7 cellular contexts compared by ENCODE assay signal in the genomic region with DNA sequence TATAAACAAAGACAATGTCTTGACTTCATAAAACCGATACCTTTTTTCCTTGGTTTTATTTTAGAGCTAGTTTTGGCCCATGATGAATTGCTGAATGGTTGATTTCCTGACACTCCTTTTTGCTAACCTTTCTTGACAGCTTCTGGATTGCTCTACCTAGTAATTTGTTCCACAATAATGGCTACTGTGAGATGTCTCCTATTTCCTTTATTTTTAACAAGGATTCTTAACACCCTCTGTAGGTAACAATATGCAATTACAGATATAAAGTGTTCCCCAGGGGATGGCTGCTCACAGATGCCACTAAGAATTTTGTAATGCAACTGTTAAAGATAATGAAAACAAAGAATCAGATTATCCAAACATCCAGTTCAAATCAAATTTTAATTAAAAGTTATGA.
DNase-seq lines count a peak whose midpoint lies in the region; ATAC-seq, FAIRE-seq and TF ChIP-seq lines count a peak whose summit lies in the region.

No MANE protein-coding gene starts in this region.

- no peak for TF ChIP-seq POLR2A in K562 (conservative IDR thresholded peaks at IDR 0.05)

- no peak overlapping the region for H3K4me2 ChIP-seq in K562 (ENCODE audit: insufficient read depth, low read length)

- H3K4me1 ChIP-seq in K562 (replicated peaks in 1 of 2; ENCODE audit: control insufficient read depth in 2 of 2, insufficient read depth in 2 of 2, low read length in 2 of 2) (no peaks in the 10 kb centered on the region), left lung (no peaks in the 10 kb centered on the region)

- no peak for TF ChIP-seq EP300 in K562 (IDR thresholded peaks at IDR 0.05; ENCODE audit: low read length)

- TF ChIP-seq RAD21 in K562 (CRISPR knock-in tag; conservative IDR thresholded peaks at IDR 0.05 in 1 of 2, IDR thresholded peaks at IDR 0.05 in 1 of 2) = peak; percentile 68 to 79

- BruUV-seq in K562 (replicated peaks; lab: Mats Ljungman, UMichigan) = no TSS peak

- POLR2A ChIA-PET in K562 (lab: Yijun Ruan, JAX) = no interaction called here

- H4K20me1 ChIP-seq in K562 (replicated peaks; ENCODE audit: control insufficient read depth, insufficient read depth, low read length) = no peaks in the 10 kb centered on the region

- in situ Hi-C loops in K562 (cut with MboI) = loop anchor here (10.0 kb wide), 1 partner anchor 237 kb away; no protein-coding TSS in a partner anchor

- H3K4me3 ChIP-seq in GM06990 (replicated peaks; ENCODE audit: low read depth, low read length) = no peak overlapping the region
- H3K4me3 ChIP-seq in K562 = no peak overlapping the region
- H3K4me3 ChIP-seq in left lung = no peak overlapping the region
- H3K4me3 ChIP-seq in MG63 = no peak overlapping the region

- no peak overlapping the region for H3K27ac ChIP-seq in K562 (ENCODE audit: extremely low read depth, low read depth, low read length)
- no peak overlapping the region for H3K27ac ChIP-seq in left lung

- no peak overlapping the region for H3K9ac ChIP-seq in K562 (ENCODE audit: insufficient read depth in 1 of 2, low read depth in 2 of 2, low read length in 2 of 2)

- CTCF ChIA-PET in K562 (lab: Yijun Ruan, JAX; ENCODE audit: low intra/inter-chr PET ratio) = interaction anchor here (0.9 to 1.8 kb wide), 3 partner anchors 246 to 511 kb away, joined by 3 to 10 read pairs (median 3); no protein-coding TSS in a partner anchor

- FAIRE-seq in K562 (lab: Jason Lieb, UNC) = peak; percentile 61

- H3K36me3 ChIP-seq in GM06990 (ENCODE audit: control insufficient read depth, insufficient read depth, low read length) = no peaks in the 10 kb centered on the region
- no peaks in the 10 kb centered on the region for H3K36me3 ChIP-seq in K562 (ENCODE audit: control insufficient read depth, insufficient read depth, low read length)
- H3K36me3 ChIP-seq in left lung = no peaks in the 10 kb centered on the region
- H3K36me3 ChIP-seq in MG63 = no peaks in the 10 kb centered on the region

- H3K27me3 ChIP-seq in GM06990 (replicated peaks; ENCODE audit: control insufficient read depth, insufficient read depth, low read length) (no peaks in the 10 kb centered on the region; the same call in 1 of the 2 replicates), K562 (ENCODE audit: control insufficient read depth in 2 of 2, insufficient read depth in 2 of 2, low read length in 2 of 2) (peaks cover 2 to 6% of the 10 kb centered on the region in 2 experiments; a peak in 3 of 5 replicates), left lung (peaks cover 0 to 13% of the 10 kb centered on the region in 2 donors), MG63 (peaks cover 8% of the 10 kb centered on the region; the same call in 1 of the 2 replicates)

- H3K79me2 ChIP-seq in K562 (ENCODE audit: control insufficient read depth, insufficient read depth, low read length) = no peaks in the 10 kb centered on the region

- 12% methylated on average over 1 of the region's 1 CpG for WGBS in K562 (ENCODE audit: insufficient coverage, low coverage, missing lambda C conversion rate)

- H2AFZ ChIP-seq in K562 (ENCODE audit: low read depth, low read length) = no peak overlapping the region

- intact Hi-C loops in K562 (cut with micrococcal nuclease) (loop anchor here (1.0 to 5.0 kb wide), 5 partner anchors 80 to 510 kb away; no protein-coding TSS in a partner anchor), left lung (cut with DNase I) (no loop called here)

- TF ChIP-seq CTCF in GM06990 (IDR thresholded peaks at IDR 0.05; ENCODE audit: insufficient read depth, low read length, poor library complexity, severe bottlenecking) (peak; percentile 27), K562 (IDR thresholded peaks at IDR 0.05 in 2 of 3, conservative IDR thresholded peaks at IDR 0.05 in 1 of 3; ENCODE audit: insufficient read depth in 2 of 3, low read depth in 1 of 3, low read length in 3 of 3) (peak; percentile 35 to 73 (median 59); a peak in 4 of 6 replicates), left lung (IDR thresholded peaks at IDR 0.05) (peak; percentile 42)

- H3K9me1 ChIP-seq in K562 (ENCODE audit: control insufficient read depth, insufficient read depth, low read length) = no peaks in the 10 kb centered on the region

- H3K9me3 ChIP-seq in K562 (replicated peaks; ENCODE audit: control insufficient read depth, insufficient read depth, low read depth, low read length) = no peaks in the 10 kb centered on the region
- H3K9me3 ChIP-seq in left lung = no peaks in the 10 kb centered on the region
- no peaks in the 10 kb centered on the region for H3K9me3 ChIP-seq in MG63

- peak; percentile 48 for ATAC-seq in HG03060 (IDR thresholded peaks at IDR 0.05; ENCODE audit: low read depth, unreplicated experiment)
- peak; percentile 94 for ATAC-seq in K562
- peak; percentile 69 for ATAC-seq in left lung
- no peak for ATAC-seq in HG02840 (IDR thresholded peaks at IDR 0.05; ENCODE audit: low FRiP score, unreplicated experiment)

- peak; percentile 14 for DNase-seq in GM06990 (ENCODE audit: extremely low read depth, insufficient read length)
- peak; percentile 24 for DNase-seq in NCI-H2196 (lab: John Stamatoyannopoulos, UW; ENCODE audit: unreplicated experiment)
- peak; percentile 17 to 63 (median 21) for DNase-seq in K562 (ENCODE audit: extremely low read depth in 1 of 4, low spot score in 3 of 4)
- DNase-seq in left lung = no peak
- DNase-seq in MG63 = no peak

TF ChIP-seq in K562, 482 proteins besides CTCF, POLR2A, EP300 and RAD21 (continues in another document):
- no peak for TF ChIP-seq KDM5B (IDR thresholded peaks at IDR 0.05; ENCODE audit: insufficient replicate concordance, low read depth, low read length)
- TF ChIP-seq, protein P1, sequence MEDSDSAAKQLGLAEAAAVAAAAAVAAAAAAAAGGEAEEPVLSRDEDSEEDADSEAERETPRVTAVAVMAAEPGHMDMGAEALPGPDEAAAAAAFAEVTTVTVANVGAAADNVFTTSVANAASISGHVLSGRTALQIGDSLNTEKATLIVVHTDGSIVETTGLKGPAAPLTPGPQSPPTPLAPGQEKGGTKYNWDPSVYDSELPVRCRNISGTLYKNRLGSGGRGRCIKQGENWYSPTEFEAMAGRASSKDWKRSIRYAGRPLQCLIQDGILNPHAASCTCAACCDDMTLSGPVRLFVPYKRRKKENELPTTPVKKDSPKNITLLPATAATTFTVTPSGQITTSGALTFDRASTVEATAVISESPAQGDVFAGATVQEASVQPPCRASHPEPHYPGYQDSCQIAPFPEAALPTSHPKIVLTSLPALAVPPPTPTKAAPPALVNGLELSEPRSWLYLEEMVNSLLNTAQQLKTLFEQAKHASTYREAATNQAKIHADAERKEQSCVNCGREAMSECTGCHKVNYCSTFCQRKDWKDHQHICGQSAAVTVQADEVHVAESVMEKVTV (CRISPR knock-in tag; IDR thresholded peaks at IDR 0.05) = no peak
- TF ChIP-seq, protein P2, sequence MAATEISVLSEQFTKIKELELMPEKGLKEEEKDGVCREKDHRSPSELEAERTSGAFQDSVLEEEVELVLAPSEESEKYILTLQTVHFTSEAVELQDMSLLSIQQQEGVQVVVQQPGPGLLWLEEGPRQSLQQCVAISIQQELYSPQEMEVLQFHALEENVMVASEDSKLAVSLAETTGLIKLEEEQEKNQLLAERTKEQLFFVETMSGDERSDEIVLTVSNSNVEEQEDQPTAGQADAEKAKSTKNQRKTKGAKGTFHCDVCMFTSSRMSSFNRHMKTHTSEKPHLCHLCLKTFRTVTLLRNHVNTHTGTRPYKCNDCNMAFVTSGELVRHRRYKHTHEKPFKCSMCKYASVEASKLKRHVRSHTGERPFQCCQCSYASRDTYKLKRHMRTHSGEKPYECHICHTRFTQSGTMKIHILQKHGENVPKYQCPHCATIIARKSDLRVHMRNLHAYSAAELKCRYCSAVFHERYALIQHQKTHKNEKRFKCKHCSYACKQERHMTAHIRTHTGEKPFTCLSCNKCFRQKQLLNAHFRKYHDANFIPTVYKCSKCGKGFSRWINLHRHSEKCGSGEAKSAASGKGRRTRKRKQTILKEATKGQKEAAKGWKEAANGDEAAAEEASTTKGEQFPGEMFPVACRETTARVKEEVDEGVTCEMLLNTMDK (IDR thresholded peaks at IDR 0.05; ENCODE audit: borderline replicate concordance, insufficient read depth, low read depth, low read length, poor library complexity, severe bottlenecking) = no peak
- no peak for TF ChIP-seq SIRT6 (IDR thresholded peaks at IDR 0.05; ENCODE audit: low read depth, low read length)
- TF ChIP-seq SRSF1 (IDR thresholded peaks at IDR 0.05; ENCODE audit: low read depth, low read length) = no peak
- TF ChIP-seq C11orf30 (IDR thresholded peaks at IDR 0.05; ENCODE audit: low read depth) = 0 out of 2 replicates have a peak, but pooled peaks have one; percentile 12
- TF ChIP-seq FUS (optimal IDR thresholded peaks at IDR 0.05; ENCODE audit: low read depth, low read length) = no peak
- TF ChIP-seq HDAC8 (tag; IDR thresholded peaks at IDR 0.05) = no peak
- 0 out of 2 replicates have a peak, but pooled peaks have one; percentile 1 for TF ChIP-seq KLF16 (IDR thresholded peaks at IDR 0.05)
- peak; percentile 31; the same call in 1 of the 2 replicates for TF ChIP-seq SMC3 (conservative IDR thresholded peaks at IDR 0.05; ENCODE audit: insufficient read depth, low read depth, low read length)
- TF ChIP-seq, protein P3, sequence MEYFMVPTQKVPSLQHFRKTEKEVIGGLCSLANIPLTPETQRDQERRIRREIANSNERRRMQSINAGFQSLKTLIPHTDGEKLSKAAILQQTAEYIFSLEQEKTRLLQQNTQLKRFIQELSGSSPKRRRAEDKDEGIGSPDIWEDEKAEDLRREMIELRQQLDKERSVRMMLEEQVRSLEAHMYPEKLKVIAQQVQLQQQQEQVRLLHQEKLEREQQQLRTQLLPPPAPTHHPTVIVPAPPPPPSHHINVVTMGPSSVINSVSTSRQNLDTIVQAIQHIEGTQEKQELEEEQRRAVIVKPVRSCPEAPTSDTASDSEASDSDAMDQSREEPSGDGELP (CRISPR knock-in tag; IDR thresholded peaks at IDR 0.05; ENCODE audit: borderline replicate concordance) = no peak
- no peak for TF ChIP-seq GTF2E2 (tag; IDR thresholded peaks at IDR 0.05)

Comparison
In these comparisons a context has a peak if more than half of its experiments do, and no peak if none do; other contexts are left out.
1. DNase-seq: peak in GM06990 (single experiment), NCI-H2196 (single experiment) and K562 (4 of 4); none in left lung (0 of 2) and MG63 (single experiment).
2. Peak in every context shown above with its lines, with median percentiles within 50 percentile points of each other: CTCF ChIP-seq.